In the genomic region with DNA sequence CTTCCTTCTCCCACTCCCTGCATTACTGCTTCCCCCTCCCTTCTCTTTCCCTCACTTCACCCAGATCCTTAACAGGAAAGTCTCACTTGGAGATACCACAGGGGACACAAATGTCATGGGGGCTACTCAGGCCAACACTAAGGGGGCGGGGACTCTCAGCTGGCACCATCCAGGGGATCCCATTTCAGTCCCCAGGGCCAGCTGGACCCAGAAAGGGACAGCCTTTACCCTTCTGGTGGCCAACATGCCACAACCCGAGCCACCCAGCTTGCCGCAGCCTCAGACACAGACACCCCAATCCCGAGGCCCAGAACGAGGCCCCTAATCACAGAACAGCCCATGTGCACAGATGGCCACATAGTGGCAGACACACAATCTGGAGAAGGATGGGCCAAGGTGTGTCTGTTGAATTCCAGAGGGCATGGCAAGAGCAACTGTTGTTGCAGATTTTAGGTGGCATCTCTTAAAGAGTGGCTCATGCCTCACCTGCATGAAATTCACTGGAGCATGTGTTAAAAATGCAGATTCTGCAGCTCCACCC, we compare ENCODE assay signal across 14 cellular contexts. TPM values are rescaled to one million over a fixed set of nuclear protein-coding genes. Genes with fewer than 3 reads are reported as not detected.
A peak's percentile ranks its signal among the peaks of the same experiment; 100 is the strongest.
DNase-seq lines count a peak whose midpoint lies in the region; ATAC-seq and TF ChIP-seq lines count a peak whose summit lies in the region.
"Had no signal": no experiment of that assay in that cellular context is flagged by ENCODE, and none has a peak within 500 bp of the region (broad histone marks: within the 10 kb centered on the region; RNA-seq: fewer than 3 reads in every experiment).

No MANE protein-coding gene starts in this region.

- ATAC-seq in CD4-positive, CD25-positive, alpha-beta regulatory T cell (ENCODE audit: low read depth in 2 of 2) = no peak
- ATAC-seq in left ventricle myocardium superior = no peak

- peak overlapping the region; percentile 59 to 96 (median 72) for H3K27ac Mint-ChIP-seq in CD4-positive, CD25-positive, alpha-beta regulatory T cell
- peak overlapping the region; percentile 51 for H3K27ac Mint-ChIP-seq in neural progenitor cell
- H3K27ac Mint-ChIP-seq: activated CD4-positive, alpha-beta T cell treated with anti-CD3 and anti-CD28 coated beads, Interleukin-2, amount 10 ng/mL, durations not matched to agents 24 days and 14 days had no signal

- no peak overlapping the region for H3K9ac ChIP-seq in neural progenitor cell

- H3K4me3 ChIP-seq in CD4-positive, CD25-positive, alpha-beta regulatory T cell (ENCODE audit: low read depth, low read length) = no peak overlapping the region
- H3K4me3 ChIP-seq in HL-60 (replicated peaks; ENCODE audit: insufficient read depth, low read length) (no peak overlapping the region), neural progenitor cell (no peak overlapping the region)
- H3K4me3 ChIP-seq: suprapubic skin had no signal

- peaks cover 51% of the 10 kb centered on the region for H4K20me1 ChIP-seq in neural progenitor cell (ENCODE audit: low read depth)

- H3K9me3 ChIP-seq in CD4-positive, CD25-positive, alpha-beta regulatory T cell (ENCODE audit: control insufficient read depth in 2 of 2, low read length in 2 of 2) = no peaks in the 10 kb centered on the region
- H3K9me3 ChIP-seq in neural progenitor cell (ENCODE audit: low read depth) = no peaks in the 10 kb centered on the region
- H3K9me3 ChIP-seq: BE2C, suprapubic skin had no signal

- no peak overlapping the region for H3K4me2 ChIP-seq in neural progenitor cell

- H3K79me2 ChIP-seq in neural progenitor cell (ENCODE audit: low read depth) = peaks cover 5% of the 10 kb centered on the region

- H3K27ac ChIP-seq in CD4-positive, CD25-positive, alpha-beta regulatory T cell (ENCODE audit: insufficient read depth, low read length, poor library complexity, severe bottlenecking) = peak overlapping the region; percentile 37
- peak overlapping the region; percentile 12; the same call in 1 of the 2 replicates for H3K27ac ChIP-seq in HL-60 (replicated peaks)
- no peak overlapping the region for H3K27ac ChIP-seq in neural progenitor cell
- H3K27ac ChIP-seq: suprapubic skin had no signal

- peaks cover 7% of the 10 kb centered on the region for H3F3A ChIP-seq in neural progenitor cell (ENCODE audit: low read depth)

- peaks cover 10 to 96% (median 60%) of the 10 kb centered on the region in 4 donors for H3K4me1 Mint-ChIP-seq in CD4-positive, CD25-positive, alpha-beta regulatory T cell
- peaks cover 34% of the 10 kb centered on the region for H3K4me1 Mint-ChIP-seq in neural progenitor cell

- H3K4me1 ChIP-seq in CD4-positive, CD25-positive, alpha-beta regulatory T cell (ENCODE audit: control insufficient read depth, insufficient read depth, low read length, poor library complexity, severe bottlenecking) = peaks cover 88% of the 10 kb centered on the region
- H3K4me1 ChIP-seq in neural progenitor cell = peaks cover 8% of the 10 kb centered on the region

- no peak for TF ChIP-seq CTCF in HL-60 (IDR thresholded peaks at IDR 0.05; ENCODE audit: insufficient read depth, low read length)
- TF ChIP-seq CTCF in neural progenitor cell (IDR thresholded peaks at IDR 0.05) = no peak

- no peaks in the 10 kb centered on the region for H3K27me3 ChIP-seq in CD4-positive, CD25-positive, alpha-beta regulatory T cell (ENCODE audit: control insufficient read depth, insufficient read depth, low read length)
- H3K27me3 ChIP-seq in HL-60 (ENCODE audit: insufficient read depth, poor library complexity, severe bottlenecking) (no peaks in the 10 kb centered on the region), neural progenitor cell (no peaks in the 10 kb centered on the region)
- H3K27me3 ChIP-seq: BE2C, suprapubic skin had no signal

- intact Hi-C loops in left ventricle myocardium superior (cut with micrococcal nuclease) = no loop called here

- H3K27me3 Mint-ChIP-seq in CD4-positive, CD25-positive, alpha-beta regulatory T cell = no peaks in the 10 kb centered on the region
- H3K27me3 Mint-ChIP-seq in neural progenitor cell (ENCODE audit: insufficient read depth, low read depth) = peaks cover 12% of the 10 kb centered on the region
- H3K27me3 Mint-ChIP-seq: activated CD4-positive, alpha-beta T cell treated with anti-CD3 and anti-CD28 coated beads, Interleukin-2, amount 10 ng/mL, durations not matched to agents 24 days and 14 days had no signal

- no peaks in the 10 kb centered on the region for H3K9me3 Mint-ChIP-seq in CD4-positive, CD25-positive, alpha-beta regulatory T cell
- H3K9me3 Mint-ChIP-seq in neural progenitor cell = no peaks in the 10 kb centered on the region
- H3K9me3 Mint-ChIP-seq: activated CD4-positive, alpha-beta T cell treated with anti-CD3 and anti-CD28 coated beads, Interleukin-2, amount 10 ng/mL, durations not matched to agents 24 days and 14 days had no signal

- no peak for DNase-seq in CD4-positive, CD25-positive, alpha-beta regulatory T cell
- DNase-seq in HL-60 (ENCODE audit: low read depth in 1 of 2, low spot score in 1 of 2) = no peak
- peak; percentile 42 for DNase-seq in cerebellum (ENCODE audit: low spot score)
- DNase-seq in neural progenitor cell (ENCODE audit: low spot score) = no peak
- DNase-seq in left ventricle myocardium superior = no peak
- no peak for DNase-seq in GM19240 (ENCODE audit: insufficient read length, low spot score)
- DNase-seq in HT-29 (ENCODE audit: low spot score) = no peak
- DNase-seq in NCI-H1930 (lab: John Stamatoyannopoulos, UW) = no peak
- DNase-seq: activated CD4-positive, alpha-beta T cell treated with anti-CD3 and anti-CD28 coated beads, Interleukin-2, amount 10 ng/mL, durations not matched to agents 24 days and 14 days; activated effector memory CD4-positive, alpha-beta T cell treated with Interleukin-2 at 50 U/mL for 16 hours; BE2C; effector CD8-positive, alpha-beta T cell; NCI-H1417 had no signal

- H3K36me3 ChIP-seq in CD4-positive, CD25-positive, alpha-beta regulatory T cell (ENCODE audit: control insufficient read depth, insufficient read depth, low read length) = peaks cover 22% of the 10 kb centered on the region
- no peaks in the 10 kb centered on the region for H3K36me3 ChIP-seq in neural progenitor cell

- peak overlapping the region in 2 of 4 donors; percentile 68 to 82 for H3K4me3 Mint-ChIP-seq in CD4-positive, CD25-positive, alpha-beta regulatory T cell
- H3K4me3 Mint-ChIP-seq in neural progenitor cell = no peak overlapping the region
- H3K4me3 Mint-ChIP-seq: activated CD4-positive, alpha-beta T cell treated with anti-CD3 and anti-CD28 coated beads, Interleukin-2, amount 10 ng/mL, durations not matched to agents 24 days and 14 days had no signal

- peaks cover 21% of the 10 kb centered on the region for H3K36me3 Mint-ChIP-seq in CD4-positive, CD25-positive, alpha-beta regulatory T cell
- peaks cover 34% of the 10 kb centered on the region for H3K36me3 Mint-ChIP-seq in neural progenitor cell

- H2AFZ ChIP-seq in neural progenitor cell (replicated peaks) = no peak overlapping the region

RNA-seq across cellular contexts. Expression of a gene that starts 5.6 kb away (rescaled TPM):
- total RNA-seq in CD4-positive, CD25-positive, alpha-beta regulatory T cell = 58.8 TPM
- polyA plus RNA-seq in CD4-positive, CD25-positive, alpha-beta regulatory T cell = 1 to 10 TPM; 4.3 to 5.3 (median 4.7) TPM
- total RNA-seq in cerebellum (35.9 TPM), neural progenitor cell (ENCODE audit: low replicate concordance) (35.0 and 36.6 TPM in 2 replicates), left ventricle myocardium superior (11.9 TPM)
- total RNA-seq in HT-29 (2014; rRNA removed; shearing (Covaris generic)) = 44.2 and 48.3 TPM in 2 replicates

RNA-seq across cellular contexts. Expression of a gene that starts 42.2 kb away (rescaled TPM):
- 0.35 TPM for total RNA-seq in CD4-positive, CD25-positive, alpha-beta regulatory T cell
- not detected for polyA plus RNA-seq in CD4-positive, CD25-positive, alpha-beta regulatory T cell
- total RNA-seq in cerebellum (1.00 TPM), neural progenitor cell (ENCODE audit: low replicate concordance) (7.6 and 10.7 TPM in 2 replicates), left ventricle myocardium superior (6.6 TPM)
- 0.15 and 0.21 TPM in 2 replicates for total RNA-seq in HT-29 (2014; rRNA removed; shearing (Covaris generic))

RNA-seq across cellular contexts. Expression of a gene that starts 57.3 kb away (rescaled TPM):
- 74.4 TPM for total RNA-seq in CD4-positive, CD25-positive, alpha-beta regulatory T cell
- polyA plus RNA-seq in CD4-positive, CD25-positive, alpha-beta regulatory T cell = 10 to 100 TPM; 20.6 to 28.5 (median 24.6) TPM
- total RNA-seq in cerebellum (19.1 TPM), neural progenitor cell (ENCODE audit: low replicate concordance) (12.4 and 32.1 TPM in 2 replicates), left ventricle myocardium superior (11.7 TPM)
- 18.6 and 19.8 TPM in 2 replicates for total RNA-seq in HT-29 (2014; rRNA removed; shearing (Covaris generic))
